ENCODE assay signal across 8 cellular contexts in genomic region chr17:64780096-64781012, GRCh38.
DNase-seq lines count a peak whose midpoint lies in the region; ATAC-seq and TF ChIP-seq lines count a peak whose summit lies in the region.

No MANE protein-coding gene starts in this region.

- TF ChIP-seq CTCF in GM13976 (IDR thresholded peaks at IDR 0.05; ENCODE audit: borderline replicate concordance, control extremely low read depth, extremely low read depth, insufficient read depth, missing control alignments) (no peak), OCI-LY7 (conservative IDR thresholded peaks at IDR 0.05; ENCODE audit: low read length) (no peak), right atrium auricular region (IDR thresholded peaks at IDR 0.05) (no peak), spleen (IDR thresholded peaks at IDR 0.05 in 8 of 11, conservative IDR thresholded peaks at IDR 0.05 in 3 of 11) (no peak)

- DNase-seq in GM13976 (ENCODE audit: low spot score) = peak; percentile 74
- DNase-seq in OCI-LY7 (ENCODE audit: low spot score) = no peak
- peak; percentile 92 for DNase-seq in activated naive CD4-positive, alpha-beta T cell treated with anti-CD3 and anti-CD28 coated beads, Interleukin-2, amount 10 ng/mL, durations not matched to agents 7 days and 5 days
- no peak for DNase-seq in right atrium auricular region (ENCODE audit: low spot score)
- peak; percentile 92 for DNase-seq in spleen

- H2AFZ ChIP-seq in OCI-LY7 (ENCODE audit: low read length) = no peak overlapping the region

- BruUV-seq in OCI-LY7 (replicated peaks; lab: Mats Ljungman, UMichigan) = no TSS peak

- TF ChIP-seq POLR2A in spleen (IDR thresholded peaks at IDR 0.05) = no peak

- peak overlapping the region; percentile 53 for H3K4me2 ChIP-seq in OCI-LY7 (ENCODE audit: low read length)

- H3K4me1 Mint-ChIP-seq in activated naive CD4-positive, alpha-beta T cell treated with anti-CD3 and anti-CD28 coated beads, Interleukin-2, amount 10 ng/mL, durations not matched to agents 7 days and 5 days = peaks cover 44% of the 10 kb centered on the region

- intact Hi-C loops in OCI-LY7 (cut with micrococcal nuclease; ENCODE audit: unreplicated experiment) = no loop called here
- intact Hi-C loops in spleen (cut with DNase I; ENCODE audit: low total_unique reads) = no loop called here

- no peaks in the 10 kb centered on the region for H3K9me3 Mint-ChIP-seq in activated naive CD4-positive, alpha-beta T cell treated with anti-CD3 and anti-CD28 coated beads, Interleukin-2, amount 10 ng/mL, durations not matched to agents 7 days and 5 days

- no peaks in the 10 kb centered on the region for H3K9me2 ChIP-seq in OCI-LY7 (ENCODE audit: insufficient read depth, low read length)

- peaks cover 43% of the 10 kb centered on the region for H3K27me3 Mint-ChIP-seq in activated naive CD4-positive, alpha-beta T cell treated with anti-CD3 and anti-CD28 coated beads, Interleukin-2, amount 10 ng/mL, durations not matched to agents 7 days and 5 days

- H4K20me1 ChIP-seq in OCI-LY7 (ENCODE audit: insufficient read depth, low read length) = no peaks in the 10 kb centered on the region

- WGBS in spleen, 5 donors = 2 to 8% (median 4%) methylated on average over 18 to 69 of the region's 69 CpGs

- no peaks in the 10 kb centered on the region for H3K9me3 ChIP-seq in OCI-LY7 (ENCODE audit: low read length)
- no peaks in the 10 kb centered on the region for H3K9me3 ChIP-seq in right atrium auricular region
- H3K9me3 ChIP-seq in spleen = no peaks in the 10 kb centered on the region

- H3K36me3 Mint-ChIP-seq in activated naive CD4-positive, alpha-beta T cell treated with anti-CD3 and anti-CD28 coated beads, Interleukin-2, amount 10 ng/mL, durations not matched to agents 7 days and 5 days = peaks cover 17% of the 10 kb centered on the region

- H3K4me3 ChIP-seq in OCI-LY7 (ENCODE audit: low read depth, low read length, poor library complexity, severe bottlenecking) (peak overlapping the region; percentile 59), right atrium auricular region (peak overlapping the region; percentile 39 to 57), spleen (peak overlapping the region; percentile 35 to 75 (median 53))

- H3K36me3 ChIP-seq in OCI-LY7 (ENCODE audit: insufficient read depth, low read length) = no peaks in the 10 kb centered on the region
- H3K36me3 ChIP-seq in right atrium auricular region = peaks cover 18% of the 10 kb centered on the region
- peaks cover 0 to 33% (median 14%) of the 10 kb centered on the region in 6 donors for H3K36me3 ChIP-seq in spleen

- peaks cover 0 to 25% of the 10 kb centered on the region in 2 donors for H3K27me3 ChIP-seq in right atrium auricular region
- peaks cover 0 to 36% (median 0%) of the 10 kb centered on the region in 7 donors for H3K27me3 ChIP-seq in spleen (replicated peaks in 1 of 7)

- ATAC-seq in HG03095 (IDR thresholded peaks at IDR 0.05; ENCODE audit: unreplicated experiment) (no peak), HG02884 (IDR thresholded peaks at IDR 0.05; ENCODE audit: unreplicated experiment) (no peak), GM18907 (IDR thresholded peaks at IDR 0.05; ENCODE audit: unreplicated experiment) (no peak)

- in situ Hi-C loops in GM13976 (cut with MboI; ENCODE audit: low sequenced_read_pairs, unreplicated experiment) = loop anchor here (25.0 kb wide), 1 partner anchor 157 kb away; no protein-coding TSS in a partner anchor

- H3K27ac ChIP-seq in OCI-LY7 (ENCODE audit: low read depth, low read length, poor library complexity, severe bottlenecking) (no peak overlapping the region), right atrium auricular region (peak overlapping the region; percentile 47 to 50), spleen (peak overlapping the region in 6 of 8 donors; percentile 13 to 84 (median 66))

- H3K4me1 ChIP-seq in OCI-LY7 (ENCODE audit: insufficient read depth, low read length, poor library complexity, severe bottlenecking) (peaks cover 51% of the 10 kb centered on the region), right atrium auricular region (peaks cover 0 to 60% of the 10 kb centered on the region in 2 donors), spleen (peaks cover 22 to 84% (median 63%) of the 10 kb centered on the region in 6 donors)

- CTCF ChIA-PET in OCI-LY7 (lab: Charles Lee; ENCODE audit: unreplicated experiment) = interaction anchor here (0.6 kb wide), 1 partner anchor 71 kb away, joined by 3 read pairs; no protein-coding TSS in a partner anchor
- CTCF ChIA-PET in activated naive CD4-positive, alpha-beta T cell treated with anti-CD3 and anti-CD28 coated beads, Interleukin-2, amount 10 ng/mL, durations not matched to agents 7 days and 5 days (lab: Charles Lee) = interaction anchor here (1.3 kb wide), 1 partner anchor 13 kb away, joined by 3 read pairs; no protein-coding TSS in a partner anchor

- H3K79me2 ChIP-seq in OCI-LY7 (ENCODE audit: insufficient read depth, low read depth, low read length) = no peaks in the 10 kb centered on the region

- POLR2A ChIA-PET in OCI-LY7 (lab: Charles Lee) = no interaction called here

- H3K4me3 Mint-ChIP-seq in activated naive CD4-positive, alpha-beta T cell treated with anti-CD3 and anti-CD28 coated beads, Interleukin-2, amount 10 ng/mL, durations not matched to agents 7 days and 5 days = peak overlapping the region; percentile 79

- H3K27ac Mint-ChIP-seq in activated naive CD4-positive, alpha-beta T cell treated with anti-CD3 and anti-CD28 coated beads, Interleukin-2, amount 10 ng/mL, durations not matched to agents 7 days and 5 days = peak overlapping the region; percentile 84

Comparison
In these comparisons a context has a peak if more than half of its experiments do, and no peak if none do; other contexts are left out.
1. DNase-seq: peak in GM13976 (single experiment), activated naive CD4-positive, alpha-beta T cell treated with anti-CD3 and anti-CD28 coated beads, Interleukin-2, amount 10 ng/mL, durations not matched to agents 7 days and 5 days (single experiment) and spleen (single experiment); none in OCI-LY7 (single experiment) and right atrium auricular region (single experiment).
2. Peak in every context shown above with its lines, with median percentiles within 50 percentile points of each other: H3K4me3 ChIP-seq.